In genomic region chr18:56299740-56300139, GRCh38 we compare ENCODE assay signal across 19 cellular contexts.
"Had no signal": no experiment of that assay in that cellular context is flagged by ENCODE, and none has a peak within 500 bp of the region (broad histone marks: within the 10 kb centered on the region; RNA-seq: fewer than 3 reads in every experiment).

No MANE protein-coding gene starts in this region.

- H3K4me1 ChIP-seq: SJCRH30 had no signal

- H3K9me3 ChIP-seq: SJCRH30 had no signal

- H3K4me3 ChIP-seq: K562, SJCRH30 had no signal

- H3K9me3 Mint-ChIP-seq: IgD-negative memory B cell had no signal

- H3K4me3 Mint-ChIP-seq: IgD-negative memory B cell had no signal

- FAIRE-seq: HTR-8/SVneo, K562 had no signal

- H3K36me3 ChIP-seq: SJCRH30 had no signal

- H3K27ac Mint-ChIP-seq: IgD-negative memory B cell had no signal

- H3K27me3 Mint-ChIP-seq: IgD-negative memory B cell had no signal

- DNase-seq: NCI-H1092; NCI-H1105 treated with DMSO at 0.1 percent for 48 hours; NCI-H1436; NCI-H187; NCI-H2029; NCI-H2081 treated with DMSO at 0.1 percent for 48 hours; NCI-H226; NCI-H446; NCI-H510A; NCI-H774; NK-92 treated with Interleukin-12 subunit alpha and Interleukin-12 subunit beta, amount 100 ng/mL, for 24 hours; SHP77; SJCRH30 had no signal

- H3K27me3 ChIP-seq: SJCRH30 had no signal

- H3K27ac ChIP-seq: HL-60, RWPE1, SJCRH30 had no signal

- ATAC-seq: K562, Panc1 had no signal
